In genomic region chr17:47717261-47717697, GRCh38 we compare ENCODE assay signal across 9 cellular contexts. TPM values are rescaled to one million over a fixed set of nuclear protein-coding genes. Genes with fewer than 3 reads are reported as not detected.
DNase-seq lines count a peak whose midpoint lies in the region; ATAC-seq and TF ChIP-seq lines count a peak whose summit lies in the region.
"Had no signal": no experiment of that assay in that cellular context is flagged by ENCODE, and none has a peak within 500 bp of the region (broad histone marks: within the 10 kb centered on the region; RNA-seq: fewer than 3 reads in every experiment).

No MANE protein-coding gene starts in this region.

- no peak for DNase-seq in AG04450 (ENCODE audit: low read depth, low spot score)
- DNase-seq in activated CD4-positive, alpha-beta memory T cell treated with anti-CD3 and anti-CD28 coated beads, Interleukin-2, amount 10 ng/mL, durations not matched to agents 7 days and 5 days = peak; percentile 46
- peak; percentile 44 for DNase-seq in iPS-NIHi7 (ENCODE audit: extremely low spot score)
- no peak for DNase-seq in NCI-H187 treated with DMSO at 0.1 percent for 48 hours (lab: John Stamatoyannopoulos, UW)
- DNase-seq in hypothalamus (lab: John Stamatoyannopoulos, UW) = no peak
- DNase-seq: nucleus accumbens had no signal

- no peak overlapping the region for H3K4me3 ChIP-seq in AG04450 (ENCODE audit: low read depth, low read length)

- H3K4me1 Mint-ChIP-seq in activated CD4-positive, alpha-beta memory T cell treated with anti-CD3 and anti-CD28 coated beads, Interleukin-2, amount 10 ng/mL, durations not matched to agents 7 days and 5 days = peaks cover 96% of the 10 kb centered on the region

- peaks cover 83% of the 10 kb centered on the region for H3K27me3 ChIP-seq in AG04450 (ENCODE audit: control insufficient read depth, insufficient read depth, low read length)

- no peak overlapping the region for H3K27ac Mint-ChIP-seq in activated CD4-positive, alpha-beta memory T cell treated with anti-CD3 and anti-CD28 coated beads, Interleukin-2, amount 10 ng/mL, durations not matched to agents 7 days and 5 days

- no peaks in the 10 kb centered on the region for H3K36me3 Mint-ChIP-seq in activated CD4-positive, alpha-beta memory T cell treated with anti-CD3 and anti-CD28 coated beads, Interleukin-2, amount 10 ng/mL, durations not matched to agents 7 days and 5 days (ENCODE audit: low read depth)

- H3K27me3 Mint-ChIP-seq in activated CD4-positive, alpha-beta memory T cell treated with anti-CD3 and anti-CD28 coated beads, Interleukin-2, amount 10 ng/mL, durations not matched to agents 7 days and 5 days = peaks cover 13% of the 10 kb centered on the region

- no peaks in the 10 kb centered on the region for H3K9me3 Mint-ChIP-seq in activated CD4-positive, alpha-beta memory T cell treated with anti-CD3 and anti-CD28 coated beads, Interleukin-2, amount 10 ng/mL, durations not matched to agents 7 days and 5 days

- H3K4me3 Mint-ChIP-seq in activated CD4-positive, alpha-beta memory T cell treated with anti-CD3 and anti-CD28 coated beads, Interleukin-2, amount 10 ng/mL, durations not matched to agents 7 days and 5 days = no peak overlapping the region

- peak; percentile 42 for TF ChIP-seq CTCF in AG04450 (IDR thresholded peaks at IDR 0.05; ENCODE audit: low read depth, low read length)

- CTCF ChIA-PET in AG04450 (lab: Charles Lee) = no interaction called here
- CTCF ChIA-PET in activated CD4-positive, alpha-beta memory T cell treated with anti-CD3 and anti-CD28 coated beads, Interleukin-2, amount 10 ng/mL, durations not matched to agents 7 days and 5 days (lab: Charles Lee) = interaction anchor here (1.2 to 7.3 kb wide), 6 partner anchors 10 to 25 kb away, joined by 3 to 99 read pairs (median 12); no protein-coding TSS in a partner anchor

- no peak overlapping the region for H3K27ac ChIP-seq in AG04450 (ENCODE audit: low read depth, low read length)

- ATAC-seq in GM18867 (IDR thresholded peaks at IDR 0.05; ENCODE audit: unreplicated experiment) = peak; percentile 26
- ATAC-seq in HG03280 (IDR thresholded peaks at IDR 0.05; ENCODE audit: unreplicated experiment) = no peak
- ATAC-seq in GM19455 (IDR thresholded peaks at IDR 0.05; ENCODE audit: unreplicated experiment) = no peak

- no peaks in the 10 kb centered on the region; the same call in 1 of the 2 replicates for H3K9me3 ChIP-seq in AG04450 (ENCODE audit: control insufficient read depth, insufficient read depth, low read length)

- POLR2A ChIA-PET in AG04450 (lab: Yijun Ruan, JAX) = no interaction called here
- POLR2A ChIA-PET in activated CD4-positive, alpha-beta memory T cell treated with anti-CD3 and anti-CD28 coated beads, Interleukin-2, amount 10 ng/mL, durations not matched to agents 7 days and 5 days (lab: Charles Lee) = interaction anchor here (1.6 to 8.5 kb wide), 3 partner anchors 13 to 22 kb away, joined by 6 to 210 read pairs (median 33); no protein-coding TSS in a partner anchor

RNA-seq across cellular contexts. Expression of gene TBX21, which starts 15.8 kb away (rescaled TPM):
- not detected in 2 replicates for polyA plus RNA-seq in AG04450 (2011; rRNA removed)
- polyA minus RNA-seq in AG04450 (2011; rRNA and poly(A)+ RNA removed) = not detected in 2 replicates
- total RNA-seq in activated CD4-positive, alpha-beta memory T cell treated with anti-CD3 and anti-CD28 coated beads, Interleukin-2, amount 10 ng/mL, durations not matched to agents 7 days and 5 days = 10 to 100 TPM; 58.3 to 61.1 TPM

RNA-seq across cellular contexts. Expression of gene TBKBP1, which starts 23.3 kb away (rescaled TPM):
- 4.8 and 5.5 TPM in 2 replicates for polyA plus RNA-seq in AG04450 (2011; rRNA removed)
- polyA minus RNA-seq in AG04450 (2011; rRNA and poly(A)+ RNA removed) = 3.9 and 7.1 TPM in 2 replicates
- 1 to 10 TPM; 7.0 TPM for total RNA-seq in activated CD4-positive, alpha-beta memory T cell treated with anti-CD3 and anti-CD28 coated beads, Interleukin-2, amount 10 ng/mL, durations not matched to agents 7 days and 5 days

Comparison
In these comparisons a context has a peak if more than half of its experiments do, and no peak if none do; other contexts are left out.
1. DNase-seq: peak in activated CD4-positive, alpha-beta memory T cell treated with anti-CD3 and anti-CD28 coated beads, Interleukin-2, amount 10 ng/mL, durations not matched to agents 7 days and 5 days (single experiment) and iPS-NIHi7 (single experiment); none in AG04450 (single experiment), NCI-H187 treated with DMSO at 0.1 percent for 48 hours (single experiment) and hypothalamus (0 of 51).